In genomic region chr11:6613496-6613895, GRCh38 we compare ENCODE assay signal across 10 cellular contexts. TPM values are rescaled to one million over a fixed set of nuclear protein-coding genes. Genes with fewer than 3 reads are reported as not detected.
DNase-seq lines count a peak whose midpoint lies in the region; ATAC-seq, FAIRE-seq and TF ChIP-seq lines count a peak whose summit lies in the region.
"Had no signal": no experiment of that assay in that cellular context is flagged by ENCODE, and none has a peak within 500 bp of the region (broad histone marks: within the 10 kb centered on the region; RNA-seq: fewer than 3 reads in every experiment).

No MANE protein-coding gene starts in this region.

- H3K27me3 ChIP-seq in DND-41 (ENCODE audit: insufficient read depth, low read length, poor library complexity) (no peaks in the 10 kb centered on the region), PC-9 (ENCODE audit: insufficient read depth, low read depth) (no peaks in the 10 kb centered on the region), keratinocyte (ENCODE audit: control insufficient read depth, extremely low read depth, insufficient read depth, low read length) (no peaks in the 10 kb centered on the region), subcutaneous abdominal adipose tissue (ENCODE audit: control insufficient read depth in 5 of 5, insufficient read depth in 4 of 5, low read length in 5 of 5) (no peaks in the 10 kb centered on the region)

- CTCF ChIA-PET in PC-9 (lab: Charles Lee), result no interaction called here

- H4K20me1 ChIP-seq in DND-41 (ENCODE audit: insufficient read depth, low read length), result peaks cover 14% of the 10 kb centered on the region
- no peaks in the 10 kb centered on the region for H4K20me1 ChIP-seq in PC-9 (ENCODE audit: insufficient read depth)
- H4K20me1 ChIP-seq in keratinocyte (ENCODE audit: control insufficient read depth, extremely low read depth, insufficient read depth, low read length), result no peaks in the 10 kb centered on the region

- peaks cover 36% of the 10 kb centered on the region for H3K79me2 ChIP-seq in DND-41 (ENCODE audit: insufficient read depth, low read length)
- H3K79me2 ChIP-seq in PC-9 (ENCODE audit: low read depth), result peaks cover 10% of the 10 kb centered on the region
- peaks cover 19% of the 10 kb centered on the region for H3K79me2 ChIP-seq in keratinocyte (ENCODE audit: control insufficient read depth, insufficient read depth, low read length)

- DNase-seq in DND-41 (no peak), PC-9 (no peak), keratinocyte (ENCODE audit: low read depth, low spot score) (no peak), LoVo (ENCODE audit: low spot score) (no peak), NCI-H2196 treated with DMSO at 0.1 percent for 48 hours (lab: John Stamatoyannopoulos, UW; ENCODE audit: unreplicated experiment) (no peak), frontal cortex (ENCODE audit: low spot score in 2 of 2) (no peak)
- DNase-seq: kidney glomerular epithelial cell, NCI-H2029 had no signal

- intact Hi-C loops in PC-9 (cut with micrococcal nuclease; ENCODE audit: unreplicated experiment), result no loop called here

- H2AFZ ChIP-seq in DND-41 (ENCODE audit: low read depth, low read length) (no peak overlapping the region), PC-9 (no peak overlapping the region), keratinocyte (ENCODE audit: control insufficient read depth, low read length) (no peak overlapping the region)

- H3K4me3 ChIP-seq in DND-41 (ENCODE audit: low read depth in 1 of 2, low read length in 2 of 2) (no peak overlapping the region), PC-9 (peak overlapping the region; percentile 98; the same call in 1 of the 2 replicates), keratinocyte (ENCODE audit: control insufficient read depth in 2 of 3, extremely low read depth in 1 of 3, insufficient read depth in 2 of 3, low read depth in 1 of 3, low read length in 3 of 3) (no peak overlapping the region), subcutaneous abdominal adipose tissue (ENCODE audit: low read depth in 1 of 5, low read length in 5 of 5) (no peak overlapping the region)

- no TSS peak for BruUV-seq in PC-9 (replicated peaks; lab: Mats Ljungman, UMichigan)

- peak overlapping the region; percentile 72 for H3K9ac ChIP-seq in DND-41 (ENCODE audit: low read depth, low read length)
- no peak overlapping the region for H3K9ac ChIP-seq in keratinocyte (ENCODE audit: control insufficient read depth, extremely low read depth, insufficient read depth, low read length)
- no peak overlapping the region for H3K9ac ChIP-seq in subcutaneous abdominal adipose tissue (ENCODE audit: low read length in 5 of 5)

- H3K9me3 ChIP-seq in DND-41 (ENCODE audit: insufficient read depth, low read length, severe bottlenecking), result no peaks in the 10 kb centered on the region
- no peaks in the 10 kb centered on the region for H3K9me3 ChIP-seq in PC-9 (ENCODE audit: insufficient read depth, low read depth)
- H3K9me3 ChIP-seq in keratinocyte (ENCODE audit: control insufficient read depth, low read depth, low read length), result no peaks in the 10 kb centered on the region
- H3K9me3 ChIP-seq in subcutaneous abdominal adipose tissue (ENCODE audit: control insufficient read depth in 5 of 5, low read length in 5 of 5), result no peaks in the 10 kb centered on the region

- peaks cover 53% of the 10 kb centered on the region for H3K4me1 ChIP-seq in DND-41 (ENCODE audit: insufficient read depth, low read length)
- H3K4me1 ChIP-seq in PC-9 (replicated peaks; ENCODE audit: insufficient read depth), result peaks cover 7% of the 10 kb centered on the region; the same call in 1 of the 2 replicates
- peaks cover 24% of the 10 kb centered on the region for H3K4me1 ChIP-seq in keratinocyte (ENCODE audit: control insufficient read depth, extremely low read depth, insufficient read depth, low read length)
- H3K4me1 ChIP-seq in subcutaneous abdominal adipose tissue (ENCODE audit: control insufficient read depth in 5 of 5, insufficient read depth in 5 of 5, low read length in 5 of 5), result peaks cover 17 to 44% (median 33%) of the 10 kb centered on the region in 5 donors

- POLR2A ChIA-PET in PC-9 (lab: Charles Lee; ENCODE audit: unreplicated experiment), result no interaction called here

- no peak overlapping the region for H3K27ac ChIP-seq in DND-41 (ENCODE audit: low read length)
- H3K27ac ChIP-seq in PC-9, result no peak overlapping the region; the same call in 1 of the 2 replicates
- peak overlapping the region; percentile 86 for H3K27ac ChIP-seq in keratinocyte (ENCODE audit: control insufficient read depth, insufficient read depth, low read length)
- peak overlapping the region; percentile 99 for H3K27ac ChIP-seq in subcutaneous abdominal adipose tissue (ENCODE audit: low read depth, low read length)

- dilution Hi-C loops in keratinocyte (cut with MboI; ENCODE audit: extremely low pct_ligation_motif_present, low sequenced_read_pairs), result no loop called here

- ATAC-seq in DND-41 (ENCODE audit: insufficient read depth, low read depth), result no peak
- no peak for ATAC-seq in GM18498 (IDR thresholded peaks at IDR 0.05; ENCODE audit: unreplicated experiment)

- no peak for FAIRE-seq in keratinocyte (lab: Jason Lieb, UNC)
- FAIRE-seq in frontal cortex (lab: Jason Lieb, UNC), result no peak

- no peak for TF ChIP-seq CTCF in DND-41 (IDR thresholded peaks at IDR 0.05; ENCODE audit: borderline replicate concordance, extremely low read depth, low read length, poor library complexity, severe bottlenecking)
- TF ChIP-seq CTCF in PC-9 (conservative IDR thresholded peaks at IDR 0.05), result no peak
- TF ChIP-seq CTCF in keratinocyte (optimal IDR thresholded peaks at IDR 0.05 in 1 of 3, IDR thresholded peaks at IDR 0.05 in 1 of 3, conservative IDR thresholded peaks at IDR 0.05 in 1 of 3; ENCODE audit: extremely low read depth in 1 of 3, insufficient read depth in 2 of 3, low read length in 3 of 3), result no peak

- H3K4me2 ChIP-seq in DND-41 (ENCODE audit: insufficient read depth, low read length) (peak overlapping the region; percentile 99), PC-9 (peak overlapping the region; percentile 99), keratinocyte (ENCODE audit: control insufficient read depth, extremely low read depth, insufficient read depth, low read depth, low read length) (no peak overlapping the region)

- no peaks in the 10 kb centered on the region for H3K9me2 ChIP-seq in PC-9 (ENCODE audit: insufficient read depth)

- H3K9me1 ChIP-seq in keratinocyte (ENCODE audit: control insufficient read depth, extremely low read depth, insufficient read depth, low read length), result no peaks in the 10 kb centered on the region

- peaks cover 59% of the 10 kb centered on the region for H3K36me3 ChIP-seq in DND-41 (ENCODE audit: insufficient read depth, low read length)
- H3K36me3 ChIP-seq in PC-9 (ENCODE audit: low read depth), result no peaks in the 10 kb centered on the region
- H3K36me3 ChIP-seq in keratinocyte (ENCODE audit: control insufficient read depth in 2 of 2, extremely low read depth in 1 of 2, insufficient read depth in 2 of 2, low read length in 2 of 2), result peaks cover 42 to 51% of the 10 kb centered on the region in 2 experiments
- peaks cover 0 to 62% (median 59%) of the 10 kb centered on the region in 5 donors for H3K36me3 ChIP-seq in subcutaneous abdominal adipose tissue (ENCODE audit: control insufficient read depth in 5 of 5, insufficient read depth in 5 of 5, low read length in 5 of 5)

- peaks cover 9% of the 10 kb centered on the region; the same call in 1 of the 2 replicates for H3F3A ChIP-seq in PC-9 (ENCODE audit: insufficient read depth, low read depth)

RNA-seq across cellular contexts. Expression of gene TAF10, which starts 1.5 kb away (rescaled TPM):
- total RNA-seq in PC-9 (2021), result 51.5 and 61.2 TPM in 2 replicates
- polyA plus RNA-seq in keratinocyte, result 120 to 181 TPM (median 165 TPM) in 3 replicates
- polyA plus RNA-seq in keratinocyte (2011; ENCODE audit: low read depth), result 39.7 TPM
- polyA plus RNA-seq in keratinocyte (2011; cell fraction: cytosol; rRNA removed), result 128 and 138 TPM in 2 replicates
- polyA plus RNA-seq in keratinocyte (2011; cell fraction: nucleus; rRNA removed), result 66.4 and 74.6 TPM in 2 replicates
- 138 and 172 TPM in 2 replicates for polyA plus RNA-seq in keratinocyte (2012; ENCODE audit: low replicate concordance)
- 69.5 to 176 TPM (median 96.2 TPM) in 3 replicates for polyA minus RNA-seq in keratinocyte
- 95.0 TPM for polyA minus RNA-seq in keratinocyte (2011; cell fraction: cytosol; rRNA and poly(A)+ RNA removed)
- 12.7 and 25.4 TPM in 2 replicates for polyA minus RNA-seq in keratinocyte (2011; cell fraction: nucleus; rRNA and poly(A)+ RNA removed)
- total RNA-seq in frontal cortex, result 10.2 TPM

RNA-seq across cellular contexts. Expression of gene TPP1, which starts 5.7 kb away (rescaled TPM):
- total RNA-seq in PC-9 (2021), result 31.4 and 46.7 TPM in 2 replicates
- 34.8 to 61.3 TPM (median 55.3 TPM) in 3 replicates for polyA plus RNA-seq in keratinocyte
- 40.5 TPM for polyA plus RNA-seq in keratinocyte (2011; ENCODE audit: low read depth)
- 27.1 and 53.7 TPM in 2 replicates for polyA plus RNA-seq in keratinocyte (2011; cell fraction: cytosol; rRNA removed)
- polyA plus RNA-seq in keratinocyte (2011; cell fraction: nucleus; rRNA removed), result 182 and 196 TPM in 2 replicates
- 42.9 and 52.9 TPM in 2 replicates for polyA plus RNA-seq in keratinocyte (2012; ENCODE audit: low replicate concordance)
- polyA minus RNA-seq in keratinocyte, result 50.5 to 109 TPM (median 70.8 TPM) in 3 replicates
- polyA minus RNA-seq in keratinocyte (2011; cell fraction: cytosol; rRNA and poly(A)+ RNA removed), result 80.2 TPM
- polyA minus RNA-seq in keratinocyte (2011; cell fraction: nucleus; rRNA and poly(A)+ RNA removed), result 76.6 and 90.7 TPM in 2 replicates
- total RNA-seq in frontal cortex, result 3.3 TPM

RNA-seq across cellular contexts. Expression of gene ILK, which starts 9.9 kb away (rescaled TPM):
- 65.3 and 69.7 TPM in 2 replicates for total RNA-seq in PC-9 (2021)
- 103 to 164 TPM (median 117 TPM) in 3 replicates for polyA plus RNA-seq in keratinocyte
- polyA plus RNA-seq in keratinocyte (2011; ENCODE audit: low read depth), result 54.4 TPM
- polyA plus RNA-seq in keratinocyte (2011; cell fraction: cytosol; rRNA removed), result 116 and 118 TPM in 2 replicates
- 151 and 152 TPM in 2 replicates for polyA plus RNA-seq in keratinocyte (2011; cell fraction: nucleus; rRNA removed)
- polyA plus RNA-seq in keratinocyte (2012; ENCODE audit: low replicate concordance), result 59.5 and 111 TPM in 2 replicates
- polyA minus RNA-seq in keratinocyte, result 108 to 148 TPM (median 113 TPM) in 3 replicates
- polyA minus RNA-seq in keratinocyte (2011; cell fraction: cytosol; rRNA and poly(A)+ RNA removed), result 79.0 TPM
- 29.1 and 48.5 TPM in 2 replicates for polyA minus RNA-seq in keratinocyte (2011; cell fraction: nucleus; rRNA and poly(A)+ RNA removed)
- total RNA-seq in frontal cortex, result 48.1 TPM

RNA-seq across cellular contexts. Expression of gene RRP8, which starts 10.1 kb away (rescaled TPM):
- total RNA-seq in PC-9 (2021) (10.0 and 10.1 TPM in 2 replicates), frontal cortex (11.4 TPM)
- polyA plus RNA-seq in keratinocyte, result 12.1 to 15.9 TPM (median 15.0 TPM) in 3 replicates
- 21.4 TPM for polyA plus RNA-seq in keratinocyte (2011; ENCODE audit: low read depth)
- polyA plus RNA-seq in keratinocyte (2011; cell fraction: cytosol; rRNA removed), result 9.7 and 12.3 TPM in 2 replicates
- 12.9 and 15.8 TPM in 2 replicates for polyA plus RNA-seq in keratinocyte (2011; cell fraction: nucleus; rRNA removed)
- 15.2 and 18.7 TPM in 2 replicates for polyA plus RNA-seq in keratinocyte (2012; ENCODE audit: low replicate concordance)
- polyA minus RNA-seq in keratinocyte, result 5.9 to 6.7 TPM (median 6.3 TPM) in 3 replicates
- polyA minus RNA-seq in keratinocyte (2011; cell fraction: cytosol; rRNA and poly(A)+ RNA removed), result 5.0 TPM
- polyA minus RNA-seq in keratinocyte (2011; cell fraction: nucleus; rRNA and poly(A)+ RNA removed), result 5.1 and 6.6 TPM in 2 replicates

RNA-seq across cellular contexts. Expression of gene DCHS1, which starts 42.1 kb away (rescaled TPM):
- total RNA-seq in PC-9 (2021), result 0.20 and 0.22 TPM in 2 replicates
- polyA plus RNA-seq in keratinocyte, result 0.03 to 0.05 TPM (median 0.03 TPM) in 3 replicates
- polyA plus RNA-seq in keratinocyte (2011; ENCODE audit: low read depth), result 0.05 TPM
- polyA plus RNA-seq in keratinocyte (2011; cell fraction: cytosol; rRNA removed), result 0.01 TPM in 2 replicates
- 0.19 and 0.20 TPM in 2 replicates for polyA plus RNA-seq in keratinocyte (2011; cell fraction: nucleus; rRNA removed)
- polyA plus RNA-seq in keratinocyte (2012; ENCODE audit: low replicate concordance), result 0.06 and 0.10 TPM in 2 replicates
- 0.13 to 0.26 TPM (median 0.16 TPM) in 3 replicates for polyA minus RNA-seq in keratinocyte
- not detected for polyA minus RNA-seq in keratinocyte (2011; cell fraction: cytosol; rRNA and poly(A)+ RNA removed)
- 0.21 and 0.47 TPM in 2 replicates for polyA minus RNA-seq in keratinocyte (2011; cell fraction: nucleus; rRNA and poly(A)+ RNA removed)
- 38.3 TPM for total RNA-seq in frontal cortex

Comparison
In these comparisons a context has a peak if more than half of its experiments do, and no peak if none do; other contexts are left out.
1. H3K27ac ChIP-seq: peak in keratinocyte (single experiment) and subcutaneous abdominal adipose tissue (single experiment); none in DND-41 (single experiment) and PC-9 (single experiment).